In genomic region chr3:85524104-85524503, GRCh38 we compare ENCODE assay signal across 24 cellular contexts.
A peak's percentile ranks its signal among the peaks of the same experiment; 100 is the strongest.
DNase-seq lines count a peak whose midpoint lies in the region; ATAC-seq, FAIRE-seq and TF ChIP-seq lines count a peak whose summit lies in the region.
"Had no signal": no experiment of that assay in that cellular context is flagged by ENCODE, and none has a peak within 500 bp of the region (broad histone marks: within the 10 kb centered on the region; RNA-seq: fewer than 3 reads in every experiment).

No MANE protein-coding gene starts in this region.

- SMC1A ChIA-PET in GM12878 (lab: Charles Lee; ENCODE audit: uncharacterized antibody, unreplicated experiment), result no interaction called here

- H3K79me2 ChIP-seq in HepG2 (ENCODE audit: insufficient read depth, low read length) (no peaks in the 10 kb centered on the region), GM12878 (ENCODE audit: control insufficient read depth, insufficient read depth, low read length) (no peaks in the 10 kb centered on the region)

- H3K27me3 ChIP-seq in HepG2 (ENCODE audit: control insufficient read depth in 1 of 2, insufficient read depth in 2 of 2, low read length in 2 of 2) (no peaks in the 10 kb centered on the region), right lobe of liver (no peaks in the 10 kb centered on the region), GM12878 (replicated peaks in 1 of 2; ENCODE audit: control insufficient read depth in 2 of 2, insufficient read depth in 2 of 2, low read length in 1 of 2) (no peaks in the 10 kb centered on the region), lower lobe of right lung (ENCODE audit: low read depth) (no peaks in the 10 kb centered on the region)
- H3K27me3 ChIP-seq: BE2C, BLaER1 had no signal

- DNase-seq in HepG2 (ENCODE audit: low spot score) (no peak), right lobe of liver (no peak), GM12878 (ENCODE audit: low read depth, low spot score) (no peak), frontal cortex (ENCODE audit: low spot score in 2 of 2) (no peak), activated T-cell treated with anti-CD3 and anti-CD28 coated beads for 4 hours (no peak), lower lobe of right lung (no peak)
- DNase-seq: ACHN; BE2C; C1 segment of cervical spinal cord; CD4-positive, alpha-beta memory T cell; CD4-positive, CD25-positive, alpha-beta regulatory T cell; CD8-positive, alpha-beta memory T cell; COR-L47; DMS 273 treated with DMSO at 0.1 percent for 48 hours; DMS153; DMS53; DMS79; DND-41; EL; GDM1 had no signal

- H3K4me1 ChIP-seq in HepG2 (ENCODE audit: insufficient read depth, low read length), result no peaks in the 10 kb centered on the region
- H3K4me1 ChIP-seq in right lobe of liver, result no peaks in the 10 kb centered on the region
- H3K4me1 ChIP-seq in GM12878 (ENCODE audit: control insufficient read depth, insufficient read depth, low read length), result no peaks in the 10 kb centered on the region
- H3K4me1 ChIP-seq in lower lobe of right lung, result no peaks in the 10 kb centered on the region
- H3K4me1 ChIP-seq: BLaER1 had no signal

- TF ChIP-seq RAD21 in HepG2 (CRISPR knock-in tag; IDR thresholded peaks at IDR 0.05) (no peak), GM12878 (IDR thresholded peaks at IDR 0.05; ENCODE audit: insufficient read depth, low read depth, low read length) (no peak)

- H3K4me3 ChIP-seq in HepG2 (replicated peaks in 1 of 3; ENCODE audit: insufficient read depth in 1 of 3, low read depth in 2 of 3, low read length in 3 of 3), result no peak overlapping the region
- H3K4me3 ChIP-seq in right lobe of liver, result no peak overlapping the region
- no peak overlapping the region for H3K4me3 ChIP-seq in GM12878
- H3K4me3 ChIP-seq in lower lobe of right lung, result no peak overlapping the region
- H3K4me3 ChIP-seq: BLaER1 had no signal

- POLR2A ChIA-PET in HepG2 (lab: Yijun Ruan, JAX) (no interaction called here), GM12878 (lab: Charles Lee) (no interaction called here)

- H3K9me3 ChIP-seq in HepG2 (ENCODE audit: low read length), result no peaks in the 10 kb centered on the region
- H3K9me3 ChIP-seq in right lobe of liver, result no peaks in the 10 kb centered on the region
- H3K9me3 ChIP-seq in GM12878 (replicated peaks; ENCODE audit: control insufficient read depth, insufficient read depth, low read length), result no peaks in the 10 kb centered on the region
- H3K9me3 ChIP-seq in lower lobe of right lung, result no peaks in the 10 kb centered on the region
- H3K9me3 ChIP-seq: BE2C, BLaER1 had no signal

- 4% methylated on average over 1 of the region's 1 CpG for WGBS in HepG2 (ENCODE audit: low lambda C conversion rate)
- 70% methylated on average over 1 of the region's 1 CpG for WGBS in right lobe of liver (ENCODE audit: insufficient coverage, low coverage, low lambda C conversion rate, missing lambda C conversion rate)
- 32% methylated on average over 1 of the region's 1 CpG for WGBS in GM12878 (ENCODE audit: insufficient coverage, insufficient replicate concordance, low lambda C conversion rate, missing lambda C conversion rate)

- RAD21 ChIA-PET in GM12878 (lab: Charles Lee; ENCODE audit: unreplicated experiment), result no interaction called here

- TF ChIP-seq POLR2A in HepG2 (IDR thresholded peaks at IDR 0.05; ENCODE audit: insufficient read depth in 1 of 2, low read depth in 2 of 2, low read length in 2 of 2), result no peak
- TF ChIP-seq POLR2A in right lobe of liver (IDR thresholded peaks at IDR 0.05), result no peak
- no peak for TF ChIP-seq POLR2A in GM12878 (IDR thresholded peaks at IDR 0.05; ENCODE audit: low read depth, low read length)

- no peak for TF ChIP-seq CTCF in HepG2 (CRISPR knock-in tag; IDR thresholded peaks at IDR 0.05)
- no peak for TF ChIP-seq CTCF in right lobe of liver (IDR thresholded peaks at IDR 0.05)
- no peak for TF ChIP-seq CTCF in GM12878 (IDR thresholded peaks at IDR 0.05 in 2 of 3, conservative IDR thresholded peaks at IDR 0.05 in 1 of 3; ENCODE audit: control insufficient read depth in 2 of 3, extremely low read depth in 1 of 3, insufficient read depth in 1 of 3, low read depth in 3 of 3, low read length in 3 of 3)
- no peak for TF ChIP-seq CTCF in lower lobe of right lung (IDR thresholded peaks at IDR 0.05)

- no peak for ATAC-seq in HepG2
- ATAC-seq in right lobe of liver, result no peak
- ATAC-seq in GM12878, result no peak
- no peak for ATAC-seq in lower lobe of right lung

- CTCF ChIA-PET in HepG2 (lab: Yijun Ruan, JAX; ENCODE audit: low intra/inter-chr PET ratio, low total read pairs) (no interaction called here), GM12878 (lab: Yijun Ruan, JAX) (no interaction called here)

- H3K36me3 ChIP-seq in HepG2 (replicated peaks in 1 of 2; ENCODE audit: control insufficient read depth in 1 of 2, insufficient read depth in 2 of 2, low read length in 2 of 2) (no peaks in the 10 kb centered on the region), right lobe of liver (no peaks in the 10 kb centered on the region), GM12878 (ENCODE audit: control insufficient read depth in 2 of 2, insufficient read depth in 2 of 2, low read length in 1 of 2) (no peaks in the 10 kb centered on the region), lower lobe of right lung (no peaks in the 10 kb centered on the region)
- H3K36me3 ChIP-seq: BE2C, BLaER1 had no signal

- H4K20me1 ChIP-seq in HepG2 (ENCODE audit: insufficient read depth, low read length), result no peaks in the 10 kb centered on the region
- no peaks in the 10 kb centered on the region for H4K20me1 ChIP-seq in GM12878 (ENCODE audit: control insufficient read depth, insufficient read depth)
- H4K20me1 ChIP-seq: BLaER1 had no signal

- H3K9ac ChIP-seq in HepG2 (ENCODE audit: insufficient read depth, low read depth, low read length) (no peak overlapping the region), GM12878 (ENCODE audit: control insufficient read depth, insufficient read depth, low read length) (no peak overlapping the region)
- H3K9ac ChIP-seq: BLaER1 had no signal

- H2AFZ ChIP-seq in HepG2 (ENCODE audit: low read length) (no peak overlapping the region), GM12878 (ENCODE audit: control insufficient read depth, low read depth, low read length) (no peak overlapping the region)

- no peak for FAIRE-seq in HepG2 (lab: Jason Lieb, UNC)
- FAIRE-seq in GM12878 (lab: Jason Lieb, UNC), result no peak
- FAIRE-seq in frontal cortex (lab: Jason Lieb, UNC), result peak; percentile 34
- FAIRE-seq: GM12891, GM18507 had no signal

- no TSS peak for BruUV-seq in HepG2 (replicated peaks; lab: Mats Ljungman, UMichigan)
- no TSS peak for BruUV-seq in GM12878 (replicated peaks; lab: Mats Ljungman, UMichigan)

- in situ Hi-C loops in HepG2 (cut with HindIII; ENCODE audit: extremely low pct_ligation_motif_present, low pct_unique_long_range_greater_than_20kb), result no loop called here
- in situ Hi-C loops in GM12878 (cut with MboI), result no loop called here

- no peak overlapping the region for H3K27ac ChIP-seq in HepG2 (ENCODE audit: extremely low read length, insufficient read depth, low read length)
- no peak overlapping the region for H3K27ac ChIP-seq in right lobe of liver
- H3K27ac ChIP-seq in GM12878 (ENCODE audit: control insufficient read depth, insufficient read depth), result no peak overlapping the region
- no peak overlapping the region for H3K27ac ChIP-seq in lower lobe of right lung
- H3K27ac ChIP-seq: 22Rv1, BLaER1 had no signal

- intact Hi-C loops in HepG2 (cut with micrococcal nuclease; ENCODE audit: unreplicated experiment), result no loop called here
- intact Hi-C loops in right lobe of liver (cut with DNase I), result no loop called here
- intact Hi-C loops in GM12878 (cut with micrococcal nuclease; ENCODE audit: unreplicated experiment), result no loop called here
- intact Hi-C loops in lower lobe of right lung (cut with DNase I), result no loop called here

- TF ChIP-seq EP300 in HepG2 (IDR thresholded peaks at IDR 0.05; ENCODE audit: low read depth in 2 of 2, low read length in 2 of 2) (no peak), HepG2 (CRISPR knock-in tag; IDR thresholded peaks at IDR 0.05; ENCODE audit: borderline replicate concordance) (no peak), GM12878 (IDR thresholded peaks at IDR 0.05; ENCODE audit: borderline replicate concordance in 1 of 2, control insufficient read depth in 1 of 2, low read depth in 2 of 2, low read length in 2 of 2) (no peak)

- no peak overlapping the region for H3K4me2 ChIP-seq in HepG2 (ENCODE audit: low read depth, low read length)
- H3K4me2 ChIP-seq in GM12878 (ENCODE audit: control insufficient read depth, insufficient read depth), result no peak overlapping the region
- H3K4me2 ChIP-seq: BLaER1 had no signal

TF ChIP-seq in HepG2, 621 proteins besides CTCF, POLR2A, EP300 and RAD21:
- TF ChIP-seq ZSCAN31 (CRISPR knock-in tag; IDR thresholded peaks at IDR 0.05; ENCODE audit: low read depth) (no peak), ATF7 (IDR thresholded peaks at IDR 0.05) (peak; percentile 90), ATF7 (CRISPR knock-in tag; IDR thresholded peaks at IDR 0.05) (no peak)

TF ChIP-seq in GM12878, 131 proteins besides CTCF, POLR2A, EP300 and RAD21:
- TF ChIP-seq KAT2A (conservative IDR thresholded peaks at IDR 0.05; ENCODE audit: control insufficient read depth, low read depth, low read length) (no peak), TCF7 (IDR thresholded peaks at IDR 0.05; ENCODE audit: borderline replicate concordance) (no peak), ATF7 (IDR thresholded peaks at IDR 0.05; ENCODE audit: low read depth) (0 out of 2 replicates have a peak, but pooled peaks have one; percentile 45), STAT1 (conservative IDR thresholded peaks at IDR 0.05) (no peak)
